In genomic region chr11:120186799-120187591, GRCh38 we compare ENCODE assay signal across 9 cellular contexts. TPM values are rescaled to one million over a fixed set of nuclear protein-coding genes. Genes with fewer than 3 reads are reported as not detected.
DNase-seq lines count a peak whose midpoint lies in the region; ATAC-seq, FAIRE-seq and TF ChIP-seq lines count a peak whose summit lies in the region.
"Had no signal": no experiment of that assay in that cellular context is flagged by ENCODE, and none has a peak within 500 bp of the region (broad histone marks: within the 10 kb centered on the region; RNA-seq: fewer than 3 reads in every experiment).

No MANE protein-coding gene starts in this region.

- no peak for TF ChIP-seq EP300 in gastroesophageal sphincter (IDR thresholded peaks at IDR 0.05)

- H3K4me2 ChIP-seq in IMR-90 (ENCODE audit: low read depth, low read length): peak overlapping the region; percentile 28; the same call in 1 of the 2 replicates

- ATAC-seq in IMR-90 (ENCODE audit: low read depth): peak; percentile 50
- no peak for ATAC-seq in gastroesophageal sphincter
- ATAC-seq in GM18519 (IDR thresholded peaks at IDR 0.05; ENCODE audit: low FRiP score, unreplicated experiment): no peak

- in situ Hi-C loops in IMR-90 (cut with MboI; ENCODE audit: low sequenced_read_pairs) (no loop called here), brain microvascular endothelial cell (cut with HindIII; ENCODE audit: low pct_ligation_motif_present, low sequenced_read_pairs) (no loop called here)

- peaks cover 16% of the 10 kb centered on the region for H3K4me1 ChIP-seq in IMR-90 (ENCODE audit: control insufficient read depth, insufficient read depth, low read length)
- H3K4me1 ChIP-seq in gastroesophageal sphincter: peaks cover 0 to 73% (median 31%) of the 10 kb centered on the region in 3 donors
- peaks cover 14 to 20% of the 10 kb centered on the region in 2 donors for H3K4me1 ChIP-seq in small intestine (ENCODE audit: control insufficient read depth in 2 of 2, insufficient read depth in 1 of 2, low read depth in 1 of 2, low read length in 1 of 2)

- H3K4ac ChIP-seq in IMR-90 (ENCODE audit: low read depth, low read length): peak overlapping the region; percentile 35; the same call in 1 of the 2 replicates

- H3K27ac ChIP-seq in IMR-90 (ENCODE audit: insufficient read depth, low read length) (peak overlapping the region; percentile 43; the same call in 1 of the 2 replicates), gastroesophageal sphincter (peak overlapping the region; percentile 48 to 80 (median 78)), small intestine (ENCODE audit: low read depth in 1 of 2, low read length in 1 of 2) (peak overlapping the region; percentile 92 to 96), brain microvascular endothelial cell (no peak overlapping the region)

- H3K27me3 ChIP-seq in IMR-90 (ENCODE audit: control insufficient read depth, insufficient read depth, low read length): peaks cover 18% of the 10 kb centered on the region
- H3K27me3 ChIP-seq in gastroesophageal sphincter: peaks cover 5% of the 10 kb centered on the region
- H3K27me3 ChIP-seq in small intestine (ENCODE audit: control insufficient read depth in 2 of 2, insufficient read depth in 2 of 2, low read length in 2 of 2): no peaks in the 10 kb centered on the region
- peaks cover 4% of the 10 kb centered on the region for H3K27me3 ChIP-seq in brain microvascular endothelial cell (replicated peaks)

- peak overlapping the region; percentile 20; the same call in 1 of the 2 replicates for H2BK120ac ChIP-seq in IMR-90 (ENCODE audit: low read depth, low read length)

- H3K9ac ChIP-seq in IMR-90 (ENCODE audit: low read depth, low read length): peak overlapping the region; percentile 33; the same call in 1 of the 2 replicates

- dilution Hi-C loops in IMR-90 (cut with HindIII; ENCODE audit: low sequenced_read_pairs, unreplicated experiment): no loop called here

- FAIRE-seq in small intestine (lab: Jason Lieb, UNC): no peak
- FAIRE-seq: A204.1 had no signal

- DNase-seq in NCI-H82 (lab: John Stamatoyannopoulos, UW): peak; percentile 7
- DNase-seq in NCI-H82 treated with DMSO at 0.1 percent for 48 hours (lab: John Stamatoyannopoulos, UW; ENCODE audit: unreplicated experiment): no peak
- peak; percentile 61 for DNase-seq in IMR-90
- peak; percentile 71 for DNase-seq in small intestine
- DNase-seq in DMS153 treated with DMSO at 0.1 percent for 48 hours (lab: John Stamatoyannopoulos, UW; ENCODE audit: unreplicated experiment): no peak
- DNase-seq in brain microvascular endothelial cell: no peak

- 0 out of 2 replicates have a peak, but pooled peaks cover 6% of the 10 kb centered on the region for H3K9me1 ChIP-seq in IMR-90 (ENCODE audit: insufficient read depth, low read length)

- TF ChIP-seq CTCF in IMR-90 (conservative IDR thresholded peaks at IDR 0.05; ENCODE audit: low read depth, low read length) (no peak), gastroesophageal sphincter (IDR thresholded peaks at IDR 0.05) (no peak), brain microvascular endothelial cell (IDR thresholded peaks at IDR 0.05; ENCODE audit: low read depth, low read length, missing control alignments) (no peak)

- no peaks in the 10 kb centered on the region for H3K36me3 ChIP-seq in IMR-90 (ENCODE audit: control insufficient read depth, insufficient read depth, low read length)
- no peaks in the 10 kb centered on the region for H3K36me3 ChIP-seq in gastroesophageal sphincter
- no peaks in the 10 kb centered on the region for H3K36me3 ChIP-seq in small intestine (ENCODE audit: control insufficient read depth in 2 of 2, insufficient read depth in 2 of 2, low read length in 2 of 2)
- H3K36me3 ChIP-seq in brain microvascular endothelial cell (replicated peaks): no peaks in the 10 kb centered on the region

- peak overlapping the region; percentile 72 for H2AK5ac ChIP-seq in IMR-90 (ENCODE audit: low read depth, low read length)

- H4K5ac ChIP-seq in IMR-90 (ENCODE audit: low read depth, low read length): peak overlapping the region; percentile 32; the same call in 1 of the 2 replicates

- 0 out of 2 replicates have a peak overlapping the region, but pooled peaks have one; percentile 1 for H3K14ac ChIP-seq in IMR-90 (replicated peaks; ENCODE audit: low read depth, low read length)

- POLR2A ChIA-PET in IMR-90 (lab: Charles Lee; ENCODE audit: unreplicated experiment): no interaction called here

- TF ChIP-seq RAD21 in IMR-90 (IDR thresholded peaks at IDR 0.05; ENCODE audit: low read length): no peak

- no peak overlapping the region for H3K56ac ChIP-seq in IMR-90 (ENCODE audit: extremely low read depth, insufficient read depth, low read length)

- intact Hi-C loops in IMR-90 (cut with micrococcal nuclease): no loop called here

- BruUV-seq in IMR-90 (replicated peaks; lab: Mats Ljungman, UMichigan): no TSS peak

- H4K91ac ChIP-seq in IMR-90 (ENCODE audit: insufficient read depth, low read depth, low read length): no peak overlapping the region

- peak overlapping the region; percentile 79 for H2AFZ ChIP-seq in IMR-90 (replicated peaks; ENCODE audit: low read length, poor library complexity)

- no peaks in the 10 kb centered on the region for H3K79me1 ChIP-seq in IMR-90 (ENCODE audit: low read depth in 1 of 2, low read length in 2 of 2)

- CTCF ChIA-PET in IMR-90 (lab: Yijun Ruan, JAX): interaction anchor here (0.6 to 1.5 kb wide), 2 partner anchors 18 to 871 kb away, joined by 3 read pairs; no protein-coding TSS in a partner anchor

- no peak overlapping the region for H2BK20ac ChIP-seq in IMR-90 (ENCODE audit: low read depth, low read length)

- H3K18ac ChIP-seq in IMR-90 (ENCODE audit: low read depth, low read length): peak overlapping the region; percentile 37; the same call in 1 of the 2 replicates

- H3K23ac ChIP-seq in IMR-90 (ENCODE audit: low read depth, low read length): no peak overlapping the region

- no peak overlapping the region for H2BK5ac ChIP-seq in IMR-90 (ENCODE audit: low read depth, low read length, poor library complexity, severe bottlenecking)

- TF ChIP-seq POLR2A in IMR-90 (IDR thresholded peaks at IDR 0.05; ENCODE audit: low read depth, low read length): no peak
- no peak for TF ChIP-seq POLR2A in gastroesophageal sphincter (IDR thresholded peaks at IDR 0.05)

- H3K9me3 ChIP-seq in IMR-90 (ENCODE audit: control insufficient read depth, insufficient read depth, low read length) (no peaks in the 10 kb centered on the region), gastroesophageal sphincter (no peaks in the 10 kb centered on the region), small intestine (ENCODE audit: control insufficient read depth, low read depth) (no peaks in the 10 kb centered on the region)

- no peak overlapping the region for H2BK15ac ChIP-seq in IMR-90 (ENCODE audit: low read depth, low read length)

- peak overlapping the region; percentile 7 to 32; a peak in 2 of 4 replicates for H4K8ac ChIP-seq in IMR-90 (ENCODE audit: low read depth in 2 of 2, low read length in 2 of 2)

- peak overlapping the region; percentile 65 for H2AK9ac ChIP-seq in IMR-90 (replicated peaks; ENCODE audit: low read depth, low read length, poor library complexity)

- H3K4me3 ChIP-seq in IMR-90 (ENCODE audit: insufficient read depth, low read depth, low read length) (no peak overlapping the region), gastroesophageal sphincter (peak overlapping the region in 1 of 2 donors; percentile 8), small intestine (ENCODE audit: low read depth in 1 of 2, low read length in 2 of 2) (no peak overlapping the region), brain microvascular endothelial cell (ENCODE audit: low read depth, low read length) (no peak overlapping the region)

- 50% methylated on average over 11 of the region's 17 CpGs; no CpG with 5 or more reads in 1 of the 2 experiments for WGBS in IMR-90 (ENCODE audit: extremely low coverage in 2 of 2, insufficient read length in 1 of 2), 2 experiments
- 67% methylated on average over 1 to 6 of the region's 17 CpGs for WGBS in gastroesophageal sphincter (ENCODE audit: low coverage in 1 of 2), 2 donors
- WGBS in small intestine, 3 donors: 15 to 32% (median 17%) methylated on average over 17 of the region's 17 CpGs

- H4K20me1 ChIP-seq in IMR-90 (ENCODE audit: insufficient read depth, low read length): no peaks in the 10 kb centered on the region

TF ChIP-seq in IMR-90, 13 proteins besides CTCF, POLR2A, EP300 and RAD21 (continues in another document):
- peak; percentile 53; the same call in 1 of the 2 replicates for TF ChIP-seq FOS (IDR thresholded peaks at IDR 0.05; ENCODE audit: low read depth, low read length)
- TF ChIP-seq MAFK (IDR thresholded peaks at IDR 0.05; ENCODE audit: low read depth, low read length): peak; percentile 69; the same call in 1 of the 2 replicates
- no peak for TF ChIP-seq SMC3 (IDR thresholded peaks at IDR 0.05; ENCODE audit: low read depth, low read length)
- TF ChIP-seq CHD1 (IDR thresholded peaks at IDR 0.05; ENCODE audit: low read depth, low read length): no peak
- 0 out of 2 replicates have a peak, but pooled peaks have one; percentile 19 for TF ChIP-seq MAZ (IDR thresholded peaks at IDR 0.05; ENCODE audit: borderline replicate concordance, low read depth, low read length)
- 0 out of 2 replicates have a peak, but pooled peaks have one; percentile 10 for TF ChIP-seq BHLHE40 (IDR thresholded peaks at IDR 0.05; ENCODE audit: low read depth, low read length)
- TF ChIP-seq MXI1 (IDR thresholded peaks at IDR 0.05; ENCODE audit: borderline replicate concordance, low read depth, low read length): no peak
- TF ChIP-seq RCOR1 (IDR thresholded peaks at IDR 0.05; ENCODE audit: insufficient replicate concordance, low read length): no peak

RNA-seq across cellular contexts. Expression of gene OAF, which starts 23.8 kb away (rescaled TPM):
- total RNA-seq in IMR-90 (2012; rRNA removed) (9.9 and 10.8 TPM in 2 replicates), gastroesophageal sphincter (100 to 1,000 TPM in 1 of 4 donors, 10 to 100 TPM in 3; 30.0 to 100 (median 42.4) TPM)
- polyA plus RNA-seq in IMR-90 (2012; rRNA removed) (42.0 and 53.1 TPM in 2 replicates), small intestine (10 to 100 TPM; 33.0 to 66.0 (median 64.3) TPM)
- 68.2 and 111 TPM in 2 replicates for polyA plus RNA-seq in IMR-90 (2012; cell fraction: cytosol; rRNA removed)
- polyA plus RNA-seq in IMR-90 (2012; cell fraction: nucleus; rRNA removed; ENCODE audit: low replicate concordance): 38.8 and 119 TPM in 2 replicates

RNA-seq across cellular contexts. Expression of gene TRIM29, which starts 49.1 kb away (rescaled TPM):
- not detected in 2 replicates for total RNA-seq in IMR-90 (2012; rRNA removed)
- polyA plus RNA-seq in IMR-90 (2012; rRNA removed): not detected in 2 replicates
- polyA plus RNA-seq in IMR-90 (2012; cell fraction: cytosol; rRNA removed): not detected in 2 replicates
- not detected in 2 replicates for polyA plus RNA-seq in IMR-90 (2012; cell fraction: nucleus; rRNA removed; ENCODE audit: low replicate concordance)
- 10 to 100 TPM in 1 of 4 donors, 1 to 10 TPM in 3; 1.2 to 34.6 (median 3.4) TPM for total RNA-seq in gastroesophageal sphincter
- polyA plus RNA-seq in small intestine: 10 to 100 TPM in 1 of 3 donors, 1 to 10 TPM in 2; 1.1 to 10.3 (median 2.3) TPM

RNA-seq across cellular contexts. Expression of gene POU2F3, which starts 52.9 kb away (rescaled TPM):
- total RNA-seq in IMR-90 (2012; rRNA removed) (under 0.01 TPM in 1 of 2 replicates, not detected in the other), gastroesophageal sphincter (under 1 TPM in 2 of 4 donors, not detected in 2; 0.27 to 0.46 TPM)
- polyA plus RNA-seq in IMR-90 (2012; rRNA removed) (0.09 and 0.14 TPM in 2 replicates), small intestine (1 to 10 TPM; 1.4 to 1.6 (median 1.4) TPM)
- 0.08 TPM in 1 of 2 replicates, not detected in the other for polyA plus RNA-seq in IMR-90 (2012; cell fraction: cytosol; rRNA removed)
- polyA plus RNA-seq in IMR-90 (2012; cell fraction: nucleus; rRNA removed; ENCODE audit: low replicate concordance): 0.02 and 0.06 TPM in 2 replicates

Comparison
In these comparisons a context has a peak if more than half of its experiments do, and no peak if none do; other contexts are left out.
1. DNase-seq: peak in NCI-H82 (single experiment), IMR-90 (single experiment) and small intestine (single experiment); none in NCI-H82 treated with DMSO at 0.1 percent for 48 hours (single experiment), DMS153 treated with DMSO at 0.1 percent for 48 hours (single experiment) and brain microvascular endothelial cell (single experiment).